ENCODE assay signal across 9 cellular contexts in genomic region chrX:13077168-13077567, GRCh38. TPM values are rescaled to one million over a fixed set of nuclear protein-coding genes. Genes with fewer than 3 reads are reported as not detected.
DNase-seq lines count a peak whose midpoint lies in the region; ATAC-seq and TF ChIP-seq lines count a peak whose summit lies in the region.
"Had no signal": no experiment of that assay in that cellular context is flagged by ENCODE, and none has a peak within 500 bp of the region (broad histone marks: within the 10 kb centered on the region; RNA-seq: fewer than 3 reads in every experiment).

No MANE protein-coding gene starts in this region.

- peaks cover 69% of the 10 kb centered on the region for H3K4me1 Mint-ChIP-seq in activated CD8-positive, alpha-beta T cell treated with anti-CD3 and anti-CD28 coated beads for 36 hours (ENCODE audit: low read depth)

- H3K36me3 Mint-ChIP-seq in activated CD8-positive, alpha-beta T cell treated with anti-CD3 and anti-CD28 coated beads for 36 hours (ENCODE audit: low read depth) = no peaks in the 10 kb centered on the region

- H3K9me3 Mint-ChIP-seq in activated CD8-positive, alpha-beta T cell treated with anti-CD3 and anti-CD28 coated beads for 36 hours = no peaks in the 10 kb centered on the region

- no peak overlapping the region for H3K4me3 Mint-ChIP-seq in activated CD8-positive, alpha-beta T cell treated with anti-CD3 and anti-CD28 coated beads for 36 hours

- in situ Hi-C loops in ACHN (cut with HindIII; ENCODE audit: low pct_ligation_motif_present, low pct_unique_long_range_greater_than_20kb, low sequenced_read_pairs) = no loop called here

- no peaks in the 10 kb centered on the region for H3K27me3 Mint-ChIP-seq in activated CD8-positive, alpha-beta T cell treated with anti-CD3 and anti-CD28 coated beads for 36 hours

- no peak for TF ChIP-seq CTCF in AG10803 (conservative IDR thresholded peaks at IDR 0.05; ENCODE audit: low read length)
- no peak for TF ChIP-seq CTCF in activated CD8-positive, alpha-beta T cell treated with anti-CD3 and anti-CD28 coated beads for 36 hours (IDR thresholded peaks at IDR 0.05)

- CTCF ChIA-PET in activated CD8-positive, alpha-beta T cell treated with anti-CD3 and anti-CD28 coated beads for 36 hours (lab: Charles Lee) = interaction anchor here (1.2 to 1.5 kb wide), 3 partner anchors 13 to 68 kb away, joined by 3 to 5 read pairs (median 4); no protein-coding TSS in a partner anchor

- POLR2A ChIA-PET in activated CD8-positive, alpha-beta T cell treated with anti-CD3 and anti-CD28 coated beads for 36 hours (lab: Charles Lee) = interaction anchor here (0.8 to 19.9 kb wide), 8 partner anchors 9 to 128 kb away, joined by 3 to 333 read pairs (median 4); partner anchors contain the start of gene TMSB4X

- peak overlapping the region; percentile 81 for H3K27ac Mint-ChIP-seq in activated CD8-positive, alpha-beta T cell treated with anti-CD3 and anti-CD28 coated beads for 36 hours

- intact Hi-C loops in activated CD8-positive, alpha-beta T cell treated with anti-CD3 and anti-CD28 coated beads for 36 hours (cut with micrococcal nuclease) = no loop called here

- DNase-seq in AG10803 (ENCODE audit: low read depth) = peak; percentile 58
- peak; percentile 6 to 10 for DNase-seq in Kasumi-1 (lab: John Stamatoyannopoulos, UW)
- DNase-seq in activated CD8-positive, alpha-beta T cell treated with anti-CD3 and anti-CD28 coated beads for 36 hours = peak; percentile 71
- peak; percentile 11 for DNase-seq in glomerular visceral epithelial cell (ENCODE audit: extremely low spot score)
- no peak for DNase-seq in HuH-7.5 (ENCODE audit: low spot score)
- no peak for DNase-seq in ACHN
- no peak for DNase-seq in NCI-H2081 treated with DMSO at 0.1 percent for 48 hours (lab: John Stamatoyannopoulos, UW)

- ATAC-seq in activated CD8-positive, alpha-beta T cell treated with anti-CD3 and anti-CD28 coated beads for 36 hours = peak; percentile 40
- no peak for ATAC-seq in GM19023 (IDR thresholded peaks at IDR 0.05; ENCODE audit: unreplicated experiment)

- no peak overlapping the region for H3K4me3 ChIP-seq in AG10803 (ENCODE audit: low read length)

RNA-seq across cellular contexts. Expression of gene FAM9C, which starts 32.7 kb away (rescaled TPM):
- total RNA-seq in activated CD8-positive, alpha-beta T cell treated with anti-CD3 and anti-CD28 coated beads for 36 hours = not detected
- total RNA-seq: epithelial cell of proximal tubule had no signal

Comparison
In these comparisons a context has a peak if more than half of its experiments do, and no peak if none do; other contexts are left out.
1. DNase-seq: peak in AG10803 (single experiment), Kasumi-1 (2 of 2), activated CD8-positive, alpha-beta T cell treated with anti-CD3 and anti-CD28 coated beads for 36 hours (single experiment) and glomerular visceral epithelial cell (single experiment); none in HuH-7.5 (single experiment), ACHN (single experiment) and NCI-H2081 treated with DMSO at 0.1 percent for 48 hours (single experiment).